Comparison of ENCODE assay signal across 8 cellular contexts in genomic region chr18:9333441-9334350, GRCh38. TPM values are rescaled to one million over a fixed set of nuclear protein-coding genes. Genes with fewer than 3 reads are reported as not detected.
DNase-seq lines count a peak whose midpoint lies in the region; ATAC-seq, FAIRE-seq and TF ChIP-seq lines count a peak whose summit lies in the region.

No MANE protein-coding gene starts in this region.

- FAIRE-seq in GM12892 (lab: Jason Lieb, UNC): no peak

- peak overlapping the region; percentile 45 for H3K9ac ChIP-seq in rectal smooth muscle tissue (ENCODE audit: low read length)

- H3K27ac ChIP-seq in cardiac muscle cell: no peak overlapping the region
- peak overlapping the region; percentile 81 for H3K27ac ChIP-seq in rectal smooth muscle tissue (ENCODE audit: low read depth, low read length)

- DNase-seq in Caki2 (ENCODE audit: low read depth) (peak; percentile 73), cardiac muscle cell (ENCODE audit: low read depth in 1 of 2, low spot score in 1 of 2) (no peak), GM12892 (ENCODE audit: insufficient read length) (no peak), GM20000 (ENCODE audit: low spot score) (no peak)
- DNase-seq in activated T-cell treated with anti-CD3 and anti-CD28 coated beads, Interleukin-2, amount 50 U/mL, for 72 hours: peak in 1 of 2 donors; percentile 33

- H3K27ac Mint-ChIP-seq in activated T-cell treated with anti-CD3 and anti-CD28 coated beads, Interleukin-2, amount 50 U/mL, for 72 hours: peak overlapping the region; percentile 74

- ATAC-seq in GM19463 (IDR thresholded peaks at IDR 0.05; ENCODE audit: unreplicated experiment): peak; percentile 20
- peak; percentile 17 for ATAC-seq in HG03520 (IDR thresholded peaks at IDR 0.05; ENCODE audit: unreplicated experiment)
- ATAC-seq in activated T-cell treated with anti-CD3 and anti-CD28 coated beads, Interleukin-2, amount 50 U/mL, for 72 hours (replicated peaks in 1 of 2): peak; percentile 43

- H3K4me1 ChIP-seq in cardiac muscle cell (ENCODE audit: low read depth) (peaks cover 10% of the 10 kb centered on the region), rectal smooth muscle tissue (ENCODE audit: control insufficient read depth, insufficient read depth, low read length) (peaks cover 3% of the 10 kb centered on the region)

- no peak for TF ChIP-seq CTCF in cardiac muscle cell (IDR thresholded peaks at IDR 0.05; ENCODE audit: low read depth, low read length)
- no peak for TF ChIP-seq CTCF in GM20000 (IDR thresholded peaks at IDR 0.05; ENCODE audit: extremely low read depth, missing control alignments)

- peaks cover 0 to 3% of the 10 kb centered on the region in 2 donors for H3K36me3 Mint-ChIP-seq in activated T-cell treated with anti-CD3 and anti-CD28 coated beads, Interleukin-2, amount 50 U/mL, for 72 hours (ENCODE audit: insufficient read depth in 2 of 2)

- H3K9me3 ChIP-seq in cardiac muscle cell (ENCODE audit: low read depth): no peaks in the 10 kb centered on the region

- H3K4me3 Mint-ChIP-seq in activated T-cell treated with anti-CD3 and anti-CD28 coated beads, Interleukin-2, amount 50 U/mL, for 72 hours: peak overlapping the region; percentile 90 to 97

- in situ Hi-C loops in Caki2 (cut with HindIII; ENCODE audit: low pct_unique_long_range_greater_than_20kb, low sequenced_read_pairs): no loop called here

- no peaks in the 10 kb centered on the region for H3K27me3 ChIP-seq in cardiac muscle cell
- H3K27me3 ChIP-seq in rectal smooth muscle tissue (ENCODE audit: control insufficient read depth, insufficient read depth, low read length): no peaks in the 10 kb centered on the region

- peaks cover 8% of the 10 kb centered on the region for H3K27me3 Mint-ChIP-seq in activated T-cell treated with anti-CD3 and anti-CD28 coated beads, Interleukin-2, amount 50 U/mL, for 72 hours (ENCODE audit: low read depth)

- H3K36me3 ChIP-seq in cardiac muscle cell: peaks cover 11% of the 10 kb centered on the region
- no peaks in the 10 kb centered on the region for H3K36me3 ChIP-seq in rectal smooth muscle tissue (ENCODE audit: control insufficient read depth, insufficient read depth, low read length)

- TF ChIP-seq POLR2A in GM12892 (IDR thresholded peaks at IDR 0.05; ENCODE audit: low read depth, low read length): no peak

- H3K4me3 ChIP-seq in cardiac muscle cell (peak overlapping the region; percentile 36), rectal smooth muscle tissue (ENCODE audit: low read length) (peak overlapping the region; percentile 84)

- H3K4me1 Mint-ChIP-seq in activated T-cell treated with anti-CD3 and anti-CD28 coated beads, Interleukin-2, amount 50 U/mL, for 72 hours (ENCODE audit: low read depth): peaks cover 15% of the 10 kb centered on the region

- H3K9me3 Mint-ChIP-seq in activated T-cell treated with anti-CD3 and anti-CD28 coated beads, Interleukin-2, amount 50 U/mL, for 72 hours: peaks cover 0 to 2% of the 10 kb centered on the region in 2 donors

RNA-seq across cellular contexts. Expression of gene TWSG1, which starts 0.9 kb away (rescaled TPM):
- total RNA-seq in Caki2 (2014; rRNA removed; shearing (Covaris generic); ENCODE audit: low replicate concordance): 39.0 and 60.3 TPM in 2 replicates
- total RNA-seq in activated T-cell treated with anti-CD3 and anti-CD28 coated beads, Interleukin-2, amount 50 U/mL, for 72 hours: 10 to 100 TPM; 10.3 to 16.4 TPM
- total RNA-seq in cardiac muscle cell: 19.4 and 20.9 TPM in 2 replicates
- polyA plus RNA-seq in cardiac muscle cell: 21.2 and 31.7 TPM in 2 replicates
- 47.1 TPM for polyA plus RNA-seq in GM12892 (2012; ENCODE audit: missing spikeins)
